ENCODE assay signal across 8 cellular contexts in the genomic region with DNA sequence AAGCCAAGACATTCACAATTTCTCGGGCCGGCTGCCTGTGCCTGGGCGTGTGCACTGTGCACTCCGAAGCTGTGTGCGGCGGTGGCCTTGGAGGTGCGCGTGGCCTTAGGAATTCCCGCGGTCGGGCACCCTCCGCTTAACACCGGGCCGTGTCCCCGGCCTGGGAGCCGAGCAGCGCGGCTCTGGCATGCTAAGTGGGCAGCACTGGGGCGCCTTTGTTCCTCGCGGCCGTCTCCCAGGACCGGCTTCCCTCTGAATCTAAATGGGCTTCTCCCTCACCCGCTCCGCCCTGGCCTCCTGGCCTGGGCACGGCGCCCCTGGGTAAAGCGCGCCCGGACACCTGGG. TPM values are rescaled to one million over a fixed set of nuclear protein-coding genes. Genes with fewer than 3 reads are reported as not detected.
A peak's percentile ranks its signal among the peaks of the same experiment; 100 is the strongest.
DNase-seq lines count a peak whose midpoint lies in the region; ATAC-seq and TF ChIP-seq lines count a peak whose summit lies in the region.

No MANE protein-coding gene starts in this region.

- no peaks in the 10 kb centered on the region for H3K36me3 Mint-ChIP-seq in activated CD4-positive, alpha-beta memory T cell treated with anti-CD3 and anti-CD28 coated beads for 36 hours

- no peaks in the 10 kb centered on the region for H3K4me1 ChIP-seq in right cardiac atrium (ENCODE audit: control insufficient read depth, insufficient read depth, low read length)

- no peak overlapping the region for H3K27ac Mint-ChIP-seq in activated CD4-positive, alpha-beta memory T cell treated with anti-CD3 and anti-CD28 coated beads for 36 hours

- peaks cover 4% of the 10 kb centered on the region for H3K4me1 Mint-ChIP-seq in activated CD4-positive, alpha-beta memory T cell treated with anti-CD3 and anti-CD28 coated beads for 36 hours (ENCODE audit: low read depth)

- peaks cover 51% of the 10 kb centered on the region for H3K27me3 Mint-ChIP-seq in activated CD4-positive, alpha-beta memory T cell treated with anti-CD3 and anti-CD28 coated beads for 36 hours

- 4% methylated on average over 30 of the region's 30 CpGs for WGBS in right cardiac atrium

- H3K9me3 Mint-ChIP-seq in activated CD4-positive, alpha-beta memory T cell treated with anti-CD3 and anti-CD28 coated beads for 36 hours, result no peaks in the 10 kb centered on the region

- in situ Hi-C loops in GM13977 (cut with MboI; ENCODE audit: low pct_unique_long_range_greater_than_20kb, low sequenced_read_pairs, unreplicated experiment), result no loop called here
- in situ Hi-C loops in GM13976 (cut with MboI; ENCODE audit: low sequenced_read_pairs, unreplicated experiment), result no loop called here

- ATAC-seq in right cardiac atrium (peak; percentile 46 to 56), sciatic nerve (peak; percentile 56), HG03159 (IDR thresholded peaks at IDR 0.05; ENCODE audit: unreplicated experiment) (no peak)

- DNase-seq in GM13977 (ENCODE audit: low spot score) (peak; percentile 28), right cardiac atrium (peak in 2 of 3 donors; percentile 24 to 72), sciatic nerve (ENCODE audit: low spot score) (peak; percentile 61), HT-29 (ENCODE audit: low spot score) (no peak), GM13976 (ENCODE audit: low spot score) (no peak)
- no peak for DNase-seq in activated CD4-positive, alpha-beta memory T cell treated with anti-CD3 and anti-CD28 coated beads for 36 hours

- TF ChIP-seq CTCF in GM13977 (IDR thresholded peaks at IDR 0.05; ENCODE audit: extremely low read depth, insufficient read depth, missing control alignments) (no peak), VCaP (conservative IDR thresholded peaks at IDR 0.05) (no peak), GM13976 (IDR thresholded peaks at IDR 0.05; ENCODE audit: borderline replicate concordance, control extremely low read depth, extremely low read depth, insufficient read depth, missing control alignments) (no peak)

- POLR2A ChIA-PET in activated CD4-positive, alpha-beta memory T cell treated with anti-CD3 and anti-CD28 coated beads for 36 hours (lab: Charles Lee), result no interaction called here

- H3K4me3 ChIP-seq in right cardiac atrium (ENCODE audit: low read length), result peak overlapping the region; percentile 71

- intact Hi-C loops in right cardiac atrium (cut with DNase I) (no loop called here), sciatic nerve (cut with DNase I) (no loop called here)
- intact Hi-C loops in activated CD4-positive, alpha-beta memory T cell treated with anti-CD3 and anti-CD28 coated beads for 36 hours (cut with micrococcal nuclease), result no loop called here

- H3K4me3 Mint-ChIP-seq in activated CD4-positive, alpha-beta memory T cell treated with anti-CD3 and anti-CD28 coated beads for 36 hours, result no peak overlapping the region

- no peaks in the 10 kb centered on the region for H3K27me3 ChIP-seq in right cardiac atrium (ENCODE audit: control insufficient read depth, insufficient read depth)

- CTCF ChIA-PET in activated CD4-positive, alpha-beta memory T cell treated with anti-CD3 and anti-CD28 coated beads for 36 hours (lab: Charles Lee), result no interaction called here

- no peaks in the 10 kb centered on the region for H3K9me3 ChIP-seq in right cardiac atrium (ENCODE audit: control insufficient read depth, low read length)

- peak overlapping the region; percentile 87 for H3K27ac ChIP-seq in VCaP
- H3K27ac ChIP-seq in right cardiac atrium (ENCODE audit: low read length), result no peak overlapping the region

RNA-seq across cellular contexts. Expression of gene ARNT2, which starts 0.5 kb away (rescaled TPM):
- total RNA-seq in right cardiac atrium (10 to 100 TPM in 1 of 4 donors, 1 to 10 TPM in 3; 4.1 to 15.9 (median 8.2) TPM), sciatic nerve (16.6 TPM)
- polyA plus RNA-seq in right cardiac atrium, result 3.6 TPM
- total RNA-seq in HT-29 (2014; rRNA removed; shearing (Covaris generic)), result not detected in 2 replicates
- total RNA-seq in activated CD4-positive, alpha-beta memory T cell treated with anti-CD3 and anti-CD28 coated beads for 36 hours, result under 1 TPM; 0.10 to 0.38 TPM

Comparison
In these comparisons a context has a peak if more than half of its experiments do, and no peak if none do; other contexts are left out.
1. DNase-seq: peak in GM13977 (single experiment), right cardiac atrium (2 of 3) and sciatic nerve (single experiment); none in HT-29 (single experiment), activated CD4-positive, alpha-beta memory T cell treated with anti-CD3 and anti-CD28 coated beads for 36 hours (single experiment) and GM13976 (single experiment).